1 cellular context compared by ENCODE assay signal in genomic region chr16:67403976-67404555, GRCh38.
TF ChIP-seq lines count a peak whose summit lies in the region.

No MANE protein-coding gene starts in this region.

TF ChIP-seq in H1, 55 proteins besides CTCF, POLR2A, EP300 and RAD21:
- TF ChIP-seq CEBPB (IDR thresholded peaks at IDR 0.05; ENCODE audit: low read depth, low read length): no peak
- no peak for TF ChIP-seq USF2 (IDR thresholded peaks at IDR 0.05; ENCODE audit: low read length)
- no peak for TF ChIP-seq PHF8 (conservative IDR thresholded peaks at IDR 0.05; ENCODE audit: low read depth, low read length)
- TF ChIP-seq SIX5 (IDR thresholded peaks at IDR 0.05; ENCODE audit: low read depth, low read length): no peak
- TF ChIP-seq NANOG (IDR thresholded peaks at IDR 0.05; ENCODE audit: insufficient read depth, low read depth, low read length, poor library complexity, severe bottlenecking): no peak
- TF ChIP-seq RXRA (IDR thresholded peaks at IDR 0.05; ENCODE audit: insufficient read depth, low read depth, low read length): no peak
- no peak for TF ChIP-seq SRF (IDR thresholded peaks at IDR 0.05; ENCODE audit: low read depth, low read length)
- no peak for TF ChIP-seq MAX (IDR thresholded peaks at IDR 0.05)
- TF ChIP-seq GTF2F1 (IDR thresholded peaks at IDR 0.05; ENCODE audit: borderline replicate concordance, low read depth, low read length): no peak
- TF ChIP-seq RFX5 (IDR thresholded peaks at IDR 0.05; ENCODE audit: borderline replicate concordance, low read depth, low read length): no peak
- TF ChIP-seq TCF12 (IDR thresholded peaks at IDR 0.05; ENCODE audit: low read depth, low read length): no peak
- no peak for TF ChIP-seq CREB1 (IDR thresholded peaks at IDR 0.05)
- no peak for TF ChIP-seq SAP30 (IDR thresholded peaks at IDR 0.05; ENCODE audit: insufficient read depth, insufficient replicate concordance, low read length)
- no peak for TF ChIP-seq POLR2AphosphoS5 (IDR thresholded peaks at IDR 0.05; ENCODE audit: low read depth, low read length)
- TF ChIP-seq JUN (IDR thresholded peaks at IDR 0.05; ENCODE audit: low read depth, low read length): no peak
